ENCODE assay signal across 20 cellular contexts in the genomic region with DNA sequence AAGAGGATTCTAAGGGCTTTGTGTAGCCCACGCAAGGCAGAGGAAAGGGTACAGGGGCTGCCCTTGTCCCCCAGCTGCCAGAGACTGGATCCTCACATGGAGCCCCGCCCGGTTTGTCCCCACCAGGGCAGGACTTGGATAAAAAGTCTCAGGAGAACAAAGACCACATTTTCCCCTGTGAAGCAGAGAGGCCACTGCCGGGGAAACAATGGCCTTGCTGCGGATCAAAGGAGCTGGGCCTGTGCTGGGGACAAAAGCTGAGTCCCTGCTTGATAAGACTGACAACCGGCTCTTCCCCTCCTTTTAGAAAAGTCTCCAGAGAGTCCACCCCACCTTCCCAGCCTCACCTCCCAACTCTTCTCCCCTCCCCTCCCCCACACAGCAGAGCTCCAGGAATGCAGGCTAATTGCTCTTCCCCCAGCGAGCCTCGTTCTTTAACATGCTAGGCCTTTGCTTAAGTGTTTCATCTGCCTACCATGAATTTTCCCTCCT.
DNase-seq lines count a peak whose midpoint lies in the region; ATAC-seq and TF ChIP-seq lines count a peak whose summit lies in the region.
"Had no signal": no experiment of that assay in that cellular context is flagged by ENCODE, and none has a peak within 500 bp of the region (broad histone marks: within the 10 kb centered on the region; RNA-seq: fewer than 3 reads in every experiment).

No MANE protein-coding gene starts in this region.

- WGBS in tibial nerve, 2 donors = 43 to 51% methylated on average over 8 of the region's 8 CpGs

- TF ChIP-seq EP300 in tibial nerve (IDR thresholded peaks at IDR 0.05) = peak in 1 of 2 donors; percentile 79

- H3K9me3 ChIP-seq in left ventricle myocardium inferior (replicated peaks) = no peaks in the 10 kb centered on the region
- H3K9me3 ChIP-seq in tibial nerve = no peaks in the 10 kb centered on the region
- H3K9me3 ChIP-seq: ovary, stomach had no signal

- TF ChIP-seq CTCF in left ventricle myocardium inferior (IDR thresholded peaks at IDR 0.05; ENCODE audit: borderline replicate concordance) (no peak), tibial nerve (IDR thresholded peaks at IDR 0.05) (no peak)

- ATAC-seq in left cardiac atrium (no peak), HG02571 (IDR thresholded peaks at IDR 0.05; ENCODE audit: unreplicated experiment) (no peak)
- ATAC-seq: activated T-cell treated with anti-CD3 and anti-CD28 coated beads, Interleukin-2, amount 50 U/mL, for 4 hours; GM12878 had no signal

- H3K4me1 ChIP-seq in left ventricle myocardium inferior = peaks cover 76% of the 10 kb centered on the region
- peaks cover 0 to 57% (median 7%) of the 10 kb centered on the region in 4 donors for H3K4me1 ChIP-seq in tibial nerve

- H3K36me3 ChIP-seq in left ventricle myocardium inferior = no peaks in the 10 kb centered on the region
- no peaks in the 10 kb centered on the region for H3K36me3 ChIP-seq in tibial nerve
- H3K36me3 ChIP-seq: ovary, stomach had no signal

- no peak for DNase-seq in left ventricle myocardium inferior
- DNase-seq in left cardiac atrium = no peak
- DNase-seq in hippocampal formation (lab: John Stamatoyannopoulos, UW) = peak; percentile 82 to 91
- DNase-seq in middle frontal gyrus (ENCODE audit: extremely low spot score, low spot score) = peak; percentile 49
- DNase-seq in tibial nerve (ENCODE audit: low spot score in 2 of 2) = no peak
- DNase-seq in activated gamma-delta T cell (lab: John Stamatoyannopoulos, UW) = no peak
- no peak for DNase-seq in activated effector memory CD4-positive, alpha-beta T cell treated with anti-CD3 and anti-CD28 coated beads, Interleukin-2, amount 50 U/mL, for 16 hours
- DNase-seq: activated CD4-positive, alpha-beta T cell treated with anti-CD3 and anti-CD28 coated beads, Interleukin-2, amount 10 ng/mL, durations not matched to agents 7 days and 5 days; activated T-cell treated with anti-CD3 and anti-CD28 coated beads, Interleukin-2, amount 50 U/mL, for 4 hours; CD4-positive, alpha-beta T cell; HFFc6; Karpas-422; NCI-H1417 treated with DMSO at 0.1 percent for 48 hours; NCI-H345; ovary; SIG-M5; stomach; T-helper 9 cell had no signal

- H3K27ac ChIP-seq in left ventricle myocardium inferior (replicated peaks) (peak overlapping the region; percentile 86), tibial nerve (peak overlapping the region; percentile 34 to 77 (median 60))
- H3K27ac ChIP-seq: ovary, stomach had no signal

- intact Hi-C loops in left ventricle myocardium inferior (cut with micrococcal nuclease) = no loop called here
- intact Hi-C loops in left cardiac atrium (cut with DNase I) = no loop called here

- TF ChIP-seq POLR2A in tibial nerve (IDR thresholded peaks at IDR 0.05) = no peak

- H3K27me3 ChIP-seq in left ventricle myocardium inferior (ENCODE audit: low read depth) = no peaks in the 10 kb centered on the region
- no peaks in the 10 kb centered on the region for H3K27me3 ChIP-seq in tibial nerve
- H3K27me3 ChIP-seq: ovary, stomach had no signal

- no peak overlapping the region for H3K4me3 ChIP-seq in left ventricle myocardium inferior
- H3K4me3 ChIP-seq in tibial nerve = no peak overlapping the region
- H3K4me3 ChIP-seq: GM12878, ovary, stomach had no signal

Comparison
In these comparisons a context has a peak if more than half of its experiments do, and no peak if none do; other contexts are left out.
1. DNase-seq: peak in hippocampal formation (2 of 2) and middle frontal gyrus (single experiment); none in left ventricle myocardium inferior (single experiment), left cardiac atrium (single experiment), tibial nerve (0 of 2), activated gamma-delta T cell (single experiment) and activated effector memory CD4-positive, alpha-beta T cell treated with anti-CD3 and anti-CD28 coated beads, Interleukin-2, amount 50 U/mL, for 16 hours (single experiment).